In the genomic region with DNA sequence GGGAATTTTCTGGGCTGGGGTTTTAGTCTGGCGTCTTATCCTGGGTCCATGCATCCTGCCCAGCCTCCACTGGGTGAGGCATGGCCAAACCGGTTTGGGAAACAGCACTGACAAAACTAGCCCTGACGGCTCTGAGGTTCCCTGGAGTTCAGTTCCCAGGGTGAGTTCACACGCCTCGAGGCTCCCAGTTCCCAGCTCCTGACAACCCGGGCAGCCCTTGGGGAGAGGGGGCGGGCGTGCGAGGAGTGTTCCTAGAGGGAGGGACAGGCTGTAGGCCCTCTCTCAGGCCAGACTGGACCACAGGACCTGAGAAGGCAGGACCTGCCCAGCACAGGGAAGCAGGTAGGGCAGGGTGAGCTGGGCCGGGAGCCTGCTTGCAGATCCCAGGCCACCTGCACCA, we compare ENCODE assay signal across 10 cellular contexts.
DNase-seq lines count a peak whose midpoint lies in the region; ATAC-seq and TF ChIP-seq lines count a peak whose summit lies in the region.
"Had no signal": no experiment of that assay in that cellular context is flagged by ENCODE, and none has a peak within 500 bp of the region (broad histone marks: within the 10 kb centered on the region; RNA-seq: fewer than 3 reads in every experiment).

No MANE protein-coding gene starts in this region.

- peaks cover 8% of the 10 kb centered on the region for H3K36me3 Mint-ChIP-seq in nephron progenitor cell (ENCODE audit: low read depth)

- H3K4me3 Mint-ChIP-seq in nephron progenitor cell, result peak overlapping the region; percentile 38
- H3K4me3 Mint-ChIP-seq: activated CD4-positive, alpha-beta memory T cell treated with anti-CD3 and anti-CD28 coated beads, Interleukin-2, amount 10 ng/mL, durations not matched to agents 7 days and 5 days had no signal

- ATAC-seq in GM19397 (IDR thresholded peaks at IDR 0.05; ENCODE audit: unreplicated experiment) (no peak), sciatic nerve (no peak)

- TF ChIP-seq CTCF in fibroblast of villous mesenchyme (IDR thresholded peaks at IDR 0.05; ENCODE audit: insufficient read depth, low read depth, low read length) (no peak), nephron progenitor cell (IDR thresholded peaks at IDR 0.05) (no peak)

- H3K4me1 Mint-ChIP-seq in nephron progenitor cell, result peaks cover 82% of the 10 kb centered on the region

- H2AFZ ChIP-seq in ACC112 (ENCODE audit: low read length, unreplicated experiment), result no peak overlapping the region

- H3K4me3 ChIP-seq in ACC112 (ENCODE audit: low read depth, low read length) (no peak overlapping the region), fibroblast of villous mesenchyme (ENCODE audit: low read depth, low read length) (no peak overlapping the region)

- H3K27me3 Mint-ChIP-seq in nephron progenitor cell (ENCODE audit: low read depth, poor library complexity), result peaks cover 2% of the 10 kb centered on the region
- H3K27me3 Mint-ChIP-seq: activated CD4-positive, alpha-beta memory T cell treated with anti-CD3 and anti-CD28 coated beads, Interleukin-2, amount 10 ng/mL, durations not matched to agents 7 days and 5 days had no signal

- no peaks in the 10 kb centered on the region for H3K36me3 ChIP-seq in ACC112 (ENCODE audit: insufficient read depth, low read length)

- intact Hi-C loops in head of caudate nucleus (cut with DNase I), result no loop called here
- intact Hi-C loops in sciatic nerve (cut with DNase I), result loop anchor here (1.0 kb wide), 1 partner anchor 46 kb away; no protein-coding TSS in a partner anchor

- H3K79me2 ChIP-seq in ACC112 (ENCODE audit: control insufficient read depth, insufficient read depth, low read length, unreplicated experiment), result peaks cover 21% of the 10 kb centered on the region

- no peaks in the 10 kb centered on the region for H3K9me3 Mint-ChIP-seq in nephron progenitor cell
- H3K9me3 Mint-ChIP-seq: activated CD4-positive, alpha-beta memory T cell treated with anti-CD3 and anti-CD28 coated beads, Interleukin-2, amount 10 ng/mL, durations not matched to agents 7 days and 5 days had no signal

- peak overlapping the region; percentile 94 for H3K27ac Mint-ChIP-seq in nephron progenitor cell

- H3K27me3 ChIP-seq in ACC112 (ENCODE audit: insufficient read depth, low read length), result no peaks in the 10 kb centered on the region

- H3K27ac ChIP-seq in ACC112 (ENCODE audit: low read depth, low read length), result peak overlapping the region; percentile 96

- H3K4me1 ChIP-seq in ACC112 (ENCODE audit: control insufficient read depth, insufficient read depth, low read length, unreplicated experiment), result peaks cover 67% of the 10 kb centered on the region

- DNase-seq in M059J (ENCODE audit: low read depth) (peak; percentile 60), fibroblast of villous mesenchyme (ENCODE audit: low read depth) (peak; percentile 55), nephron progenitor cell (no peak), SHP77 (lab: John Stamatoyannopoulos, UW) (no peak), head of caudate nucleus (no peak), sciatic nerve (ENCODE audit: low spot score) (no peak)
- DNase-seq: activated CD4-positive, alpha-beta memory T cell treated with anti-CD3 and anti-CD28 coated beads, Interleukin-2, amount 10 ng/mL, durations not matched to agents 7 days and 5 days; KG1 had no signal

Comparison
In these comparisons a context has a peak if more than half of its experiments do, and no peak if none do; other contexts are left out.
1. DNase-seq: peak in M059J (single experiment) and fibroblast of villous mesenchyme (single experiment); none in nephron progenitor cell (single experiment), SHP77 (0 of 2), head of caudate nucleus (0 of 42) and sciatic nerve (single experiment).